24 cellular contexts compared by ENCODE assay signal in the genomic region with DNA sequence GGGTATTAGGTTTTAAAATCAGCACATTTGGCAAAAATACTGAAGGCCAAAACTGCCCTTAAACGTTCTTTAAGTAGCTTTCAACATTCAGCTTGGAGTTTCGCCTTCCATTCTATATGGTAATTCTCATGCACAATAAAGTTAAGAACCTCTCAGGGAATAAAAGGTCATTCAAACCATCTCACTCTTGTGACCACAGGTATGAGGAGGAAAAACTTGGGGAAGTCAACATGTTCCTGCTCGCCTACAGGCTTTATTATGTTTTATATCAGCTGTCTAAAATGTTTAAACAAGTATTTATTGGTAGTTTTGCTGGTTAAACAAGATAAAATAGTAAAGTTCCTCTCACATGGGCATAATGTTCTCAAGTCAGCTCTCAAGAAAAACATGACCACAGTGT. TPM values are rescaled to one million over a fixed set of nuclear protein-coding genes. Genes with fewer than 3 reads are reported as not detected.
DNase-seq lines count a peak whose midpoint lies in the region; ATAC-seq and TF ChIP-seq lines count a peak whose summit lies in the region.
"Had no signal": no experiment of that assay in that cellular context is flagged by ENCODE, and none has a peak within 500 bp of the region (broad histone marks: within the 10 kb centered on the region; RNA-seq: fewer than 3 reads in every experiment).

No MANE protein-coding gene starts in this region.

- POLR2A ChIA-PET in A673 (lab: Charles Lee; ENCODE audit: low non-redundant PET): no interaction called here

- intact Hi-C loops in mucosa of descending colon (cut with DNase I, micrococcal nuclease): no loop called here
- intact Hi-C loops in A673 (cut with micrococcal nuclease; ENCODE audit: unreplicated experiment): no loop called here

- DNase-seq in DMS79 treated with DMSO at 0.1 percent for 48 hours (lab: John Stamatoyannopoulos, UW) (peak; percentile 90), mucosa of descending colon (no peak), CD1c-positive myeloid dendritic cell (ENCODE audit: extremely low spot score) (no peak), A673 (ENCODE audit: low spot score) (no peak), HT-29 (ENCODE audit: low spot score) (no peak), dedifferentiated amniotic fluid mesenchymal stem cell (ENCODE audit: extremely low spot score) (no peak)
- DNase-seq: CD4-positive, alpha-beta memory T cell; COR-L47; DND-41; MV-4-11; NCI-H1105; NCI-H1436 treated with DMSO at 0.1 percent for 48 hours; NCI-H187 treated with DMSO at 0.1 percent for 48 hours; NCI-H446; NCI-H524 treated with DMSO at 0.1 percent for 48 hours; NCI-H774; SJCRH30 had no signal

- TF ChIP-seq CTCF in VCaP (conservative IDR thresholded peaks at IDR 0.05) (no peak), mucosa of descending colon (IDR thresholded peaks at IDR 0.05) (no peak), A673 (conservative IDR thresholded peaks at IDR 0.05; ENCODE audit: low read depth, low read length) (no peak)

- H3K27me3 ChIP-seq in A673 (replicated peaks; ENCODE audit: insufficient read depth, low read depth, low read length, poor library complexity): no peaks in the 10 kb centered on the region
- H3K27me3 ChIP-seq: BLaER1 treated with 17β-estradiol and CSF1 and Interleukin-3, amounts not matched to agents 10 nM and 100 nM; SJCRH30 had no signal

- H3K4me3 ChIP-seq in mucosa of descending colon: no peak overlapping the region
- H3K4me3 ChIP-seq in A673 (ENCODE audit: low read depth, low read length, poor library complexity, severe bottlenecking): no peak overlapping the region
- H3K4me3 ChIP-seq: BLaER1 treated with 17β-estradiol and CSF1 and Interleukin-3, amounts not matched to agents 10 nM and 100 nM; K562; SJCRH30 had no signal

- H3K27ac ChIP-seq in VCaP (peak overlapping the region; percentile 80), A673 (ENCODE audit: low read depth, low read length, poor library complexity, severe bottlenecking) (no peak overlapping the region)
- H3K27ac ChIP-seq: HL-60, SJCRH30 had no signal

- ATAC-seq in esophagus mucosa: peak; percentile 64
- ATAC-seq in mucosa of descending colon: peak; percentile 91
- ATAC-seq: HCT116, K562, SK-N-SH treated with all-trans-retinoic acid at 6 μM for 48 hours had no signal

- H3K36me3 ChIP-seq in mucosa of descending colon (ENCODE audit: low read depth) (no peaks in the 10 kb centered on the region), A673 (ENCODE audit: insufficient read depth, low read length, poor library complexity, severe bottlenecking) (no peaks in the 10 kb centered on the region)
- H3K36me3 ChIP-seq: BLaER1 treated with 17β-estradiol and CSF1 and Interleukin-3, amounts not matched to agents 10 nM and 100 nM; SJCRH30 had no signal

- H3K9me3 ChIP-seq in mucosa of descending colon (no peaks in the 10 kb centered on the region), A673 (ENCODE audit: low read depth, low read length, poor library complexity, severe bottlenecking) (no peaks in the 10 kb centered on the region)
- H3K9me3 ChIP-seq: SJCRH30 had no signal

- CTCF ChIA-PET in A673 (lab: Charles Lee): no interaction called here

- BruUV-seq in A673 (replicated peaks; lab: Mats Ljungman, UMichigan): no TSS peak

- no peaks in the 10 kb centered on the region for H3K4me1 ChIP-seq in mucosa of descending colon (ENCODE audit: low read depth)
- H3K4me1 ChIP-seq in A673 (ENCODE audit: insufficient read depth, low read length, poor library complexity, severe bottlenecking): no peaks in the 10 kb centered on the region
- H3K4me1 ChIP-seq: SJCRH30 had no signal

RNA-seq across cellular contexts. Expression of a gene that starts 19.9 kb away (rescaled TPM):
- total RNA-seq in esophagus mucosa (57.5 TPM), mucosa of descending colon (100 to 1,000 TPM; 129 to 202 (median 200) TPM), A673 (2021) (89.8 and 96.3 TPM in 2 replicates)
- total RNA-seq in HT-29 (2014; rRNA removed; shearing (Covaris generic)): 75.7 and 81.9 TPM in 2 replicates
